ENCODE assay signal across 9 cellular contexts in the genomic region with DNA sequence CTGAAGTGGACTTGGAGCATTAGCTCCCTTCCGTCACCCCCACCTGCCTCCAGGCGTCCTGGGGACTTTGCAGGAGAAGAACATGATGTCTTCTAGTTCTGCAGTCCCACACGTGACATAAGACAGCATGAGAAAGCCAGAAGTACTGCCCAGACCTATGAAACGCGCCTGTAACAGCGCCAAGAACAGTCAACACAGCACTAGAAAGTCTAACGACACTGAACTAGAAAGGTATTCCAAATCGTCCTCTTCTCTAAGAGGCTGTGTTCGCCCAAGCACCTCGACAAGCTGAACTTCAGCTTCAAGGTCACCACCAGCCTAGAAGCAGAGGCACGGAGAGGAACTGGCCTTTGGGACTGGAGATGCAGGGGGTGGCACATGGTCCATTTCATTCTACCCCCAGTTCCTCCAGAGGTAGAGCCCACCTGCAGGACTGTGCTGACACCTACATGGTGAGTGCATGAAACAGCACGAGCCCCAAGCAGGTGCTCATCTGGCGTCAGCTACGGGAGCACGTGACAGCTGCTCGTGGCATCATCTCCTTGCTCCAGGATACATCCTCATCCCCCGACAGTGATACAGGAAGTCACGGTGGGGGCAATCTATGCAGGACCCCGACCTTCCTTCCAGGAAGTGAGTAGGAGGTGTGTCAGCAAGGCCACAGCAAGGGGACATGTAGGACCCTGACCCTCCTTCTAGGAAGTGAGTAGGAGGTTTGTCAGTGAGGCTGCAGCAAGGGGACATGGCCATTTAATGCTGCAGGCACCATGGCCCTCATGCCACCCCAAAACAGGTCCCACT. TPM values are rescaled to one million over a fixed set of nuclear protein-coding genes. Genes with fewer than 3 reads are reported as not detected.
DNase-seq lines count a peak whose midpoint lies in the region; TF ChIP-seq lines count a peak whose summit lies in the region.
"Had no signal": no experiment of that assay in that cellular context is flagged by ENCODE, and none has a peak within 500 bp of the region (broad histone marks: within the 10 kb centered on the region; RNA-seq: fewer than 3 reads in every experiment).

No MANE protein-coding gene starts in this region.

- no peak overlapping the region for H3K4me3 ChIP-seq in liver (ENCODE audit: low read depth in 1 of 3, low read length in 3 of 3)
- H3K4me3 ChIP-seq: upper lobe of left lung had no signal

- intact Hi-C loops in activated T-helper 1 cell treated with anti-CD3 and anti-CD28 coated beads, Interleukin-12 subunit alpha, Interleukin-12 subunit beta, Interleukin-2, Interleukin-4 antibody, amounts not matched to agents 30 ng/mL and 10 ng/mL and 1 ng/mL, durations not matched to agents 14 hours and 24 hours and 36 hours (cut with micrococcal nuclease), result loop anchor here (1.0 kb wide), 1 partner anchor 253 kb away; no protein-coding TSS in a partner anchor
- intact Hi-C loops in Calu3 (cut with micrococcal nuclease; ENCODE audit: unreplicated experiment), result loop anchor here (5.0 to 10.0 kb wide), 3 partner anchors 80 to 252 kb away; no protein-coding TSS in a partner anchor

- peak; percentile 67 to 74 for TF ChIP-seq RAD21 in liver (IDR thresholded peaks at IDR 0.05)

- H3K27ac ChIP-seq in liver (ENCODE audit: low read depth in 1 of 2, low read length in 2 of 2), result no peak overlapping the region

- peak; percentile 13 for DNase-seq in CD1c-positive myeloid dendritic cell (ENCODE audit: extremely low spot score)
- DNase-seq in HuH-7.5 (ENCODE audit: low spot score), result peak; percentile 46
- no peak for DNase-seq in activated T-helper 1 cell treated with anti-CD3 and anti-CD28 coated beads, Interleukin-12 subunit alpha, Interleukin-12 subunit beta, Interleukin-2, Interleukin-4 antibody, amounts not matched to agents 30 ng/mL and 10 ng/mL and 1 ng/mL, durations not matched to agents 14 hours and 24 hours and 36 hours (ENCODE audit: low spot score)
- DNase-seq in NCI-H2081 treated with DMSO at 0.1 percent for 48 hours (lab: John Stamatoyannopoulos, UW), result no peak
- no peak for DNase-seq in Calu3
- no peak for DNase-seq in Ammon's horn (ENCODE audit: low spot score)
- DNase-seq in NCI-H187 (lab: John Stamatoyannopoulos, UW), result no peak

- H3K4me1 ChIP-seq in liver (ENCODE audit: control insufficient read depth in 4 of 4, insufficient read depth in 4 of 4, low read length in 3 of 4), result peaks cover 7 to 29% (median 13%) of the 10 kb centered on the region in 4 donors

- H3K27me3 Mint-ChIP-seq in activated T-helper 1 cell treated with anti-CD3 and anti-CD28 coated beads, Interleukin-12 subunit alpha, Interleukin-12 subunit beta, Interleukin-2, Interleukin-4 antibody, amounts not matched to agents 30 ng/mL and 10 ng/mL and 1 ng/mL, durations not matched to agents 14 hours and 24 hours and 36 hours (ENCODE audit: insufficient read depth), result no peaks in the 10 kb centered on the region
- H3K27me3 Mint-ChIP-seq in Calu3 (ENCODE audit: unreplicated experiment), result no peaks in the 10 kb centered on the region

- peak overlapping the region; percentile 45 for H3K4me3 Mint-ChIP-seq in activated T-helper 1 cell treated with anti-CD3 and anti-CD28 coated beads, Interleukin-12 subunit alpha, Interleukin-12 subunit beta, Interleukin-2, Interleukin-4 antibody, amounts not matched to agents 30 ng/mL and 10 ng/mL and 1 ng/mL, durations not matched to agents 14 hours and 24 hours and 36 hours
- H3K4me3 Mint-ChIP-seq in Calu3 (ENCODE audit: low read depth, unreplicated experiment), result no peak overlapping the region

- H3K36me3 Mint-ChIP-seq in activated T-helper 1 cell treated with anti-CD3 and anti-CD28 coated beads, Interleukin-12 subunit alpha, Interleukin-12 subunit beta, Interleukin-2, Interleukin-4 antibody, amounts not matched to agents 30 ng/mL and 10 ng/mL and 1 ng/mL, durations not matched to agents 14 hours and 24 hours and 36 hours (ENCODE audit: low read depth), result peaks cover 10% of the 10 kb centered on the region
- peaks cover 26% of the 10 kb centered on the region for H3K36me3 Mint-ChIP-seq in Calu3 (ENCODE audit: insufficient read depth, unreplicated experiment)

- H3K4me1 Mint-ChIP-seq in activated T-helper 1 cell treated with anti-CD3 and anti-CD28 coated beads, Interleukin-12 subunit alpha, Interleukin-12 subunit beta, Interleukin-2, Interleukin-4 antibody, amounts not matched to agents 30 ng/mL and 10 ng/mL and 1 ng/mL, durations not matched to agents 14 hours and 24 hours and 36 hours (ENCODE audit: low read depth), result peaks cover 55% of the 10 kb centered on the region
- H3K4me1 Mint-ChIP-seq in Calu3 (ENCODE audit: low read depth, unreplicated experiment), result peaks cover 11% of the 10 kb centered on the region

- H3K27ac Mint-ChIP-seq in activated T-helper 1 cell treated with anti-CD3 and anti-CD28 coated beads, Interleukin-12 subunit alpha, Interleukin-12 subunit beta, Interleukin-2, Interleukin-4 antibody, amounts not matched to agents 30 ng/mL and 10 ng/mL and 1 ng/mL, durations not matched to agents 14 hours and 24 hours and 36 hours, result no peak overlapping the region
- no peak overlapping the region for H3K27ac Mint-ChIP-seq in Calu3 (ENCODE audit: unreplicated experiment)

- CTCF ChIA-PET in Calu3 (lab: Charles Lee), result no interaction called here

- H3K27me3 ChIP-seq in liver (ENCODE audit: control insufficient read depth in 4 of 4, insufficient read depth in 4 of 4, low read length in 3 of 4), result no peaks in the 10 kb centered on the region
- H3K27me3 ChIP-seq: upper lobe of left lung had no signal

- WGBS in liver, result 62% methylated on average over 19 of the region's 19 CpGs

- H3K9me3 ChIP-seq in liver (ENCODE audit: control insufficient read depth in 4 of 4, low read length in 3 of 4), result no peaks in the 10 kb centered on the region
- H3K9me3 ChIP-seq: upper lobe of left lung had no signal

- BruUV-seq in Calu3 (replicated peaks; lab: Mats Ljungman, UMichigan), result no TSS peak

- TF ChIP-seq CTCF in liver (IDR thresholded peaks at IDR 0.05; ENCODE audit: low read depth, low read length, missing input control) (peak; percentile 21), Calu3 (IDR thresholded peaks at IDR 0.05; ENCODE audit: unreplicated experiment) (no peak)

- H3K9me3 Mint-ChIP-seq in activated T-helper 1 cell treated with anti-CD3 and anti-CD28 coated beads, Interleukin-12 subunit alpha, Interleukin-12 subunit beta, Interleukin-2, Interleukin-4 antibody, amounts not matched to agents 30 ng/mL and 10 ng/mL and 1 ng/mL, durations not matched to agents 14 hours and 24 hours and 36 hours, result no peaks in the 10 kb centered on the region
- no peaks in the 10 kb centered on the region for H3K9me3 Mint-ChIP-seq in Calu3 (ENCODE audit: low read depth, unreplicated experiment)

- H3K9ac ChIP-seq in liver (ENCODE audit: low read depth in 1 of 2, low read length in 2 of 2), result no peak overlapping the region

- no peaks in the 10 kb centered on the region for H3K36me3 ChIP-seq in liver (ENCODE audit: control insufficient read depth in 4 of 4, insufficient read depth in 3 of 4, low read depth in 1 of 4, low read length in 3 of 4)
- H3K36me3 ChIP-seq: upper lobe of left lung had no signal

TF ChIP-seq in liver, 16 proteins besides CTCF, POLR2A, EP300 and RAD21 (continues in another document):
- TF ChIP-seq JUND (IDR thresholded peaks at IDR 0.05), result no peak
- no peak for TF ChIP-seq HNF4A (conservative IDR thresholded peaks at IDR 0.05)
- TF ChIP-seq, protein P1, sequence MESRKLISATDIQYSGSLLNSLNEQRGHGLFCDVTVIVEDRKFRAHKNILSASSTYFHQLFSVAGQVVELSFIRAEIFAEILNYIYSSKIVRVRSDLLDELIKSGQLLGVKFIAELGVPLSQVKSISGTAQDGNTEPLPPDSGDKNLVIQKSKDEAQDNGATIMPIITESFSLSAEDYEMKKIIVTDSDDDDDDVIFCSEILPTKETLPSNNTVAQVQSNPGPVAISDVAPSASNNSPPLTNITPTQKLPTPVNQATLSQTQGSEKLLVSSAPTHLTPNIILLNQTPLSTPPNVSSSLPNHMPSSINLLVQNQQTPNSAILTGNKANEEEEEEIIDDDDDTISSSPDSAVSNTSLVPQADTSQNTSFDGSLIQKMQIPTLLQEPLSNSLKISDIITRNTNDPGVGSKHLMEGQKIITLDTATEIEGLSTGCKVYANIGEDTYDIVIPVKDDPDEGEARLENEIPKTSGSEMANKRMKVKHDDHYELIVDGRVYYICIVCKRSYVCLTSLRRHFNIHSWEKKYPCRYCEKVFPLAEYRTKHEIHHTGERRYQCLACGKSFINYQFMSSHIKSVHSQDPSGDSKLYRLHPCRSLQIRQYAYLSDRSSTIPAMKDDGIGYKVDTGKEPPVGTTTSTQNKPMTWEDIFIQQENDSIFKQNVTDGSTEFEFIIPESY (IDR thresholded peaks at IDR 0.05), result no peak
- TF ChIP-seq, protein P2, sequence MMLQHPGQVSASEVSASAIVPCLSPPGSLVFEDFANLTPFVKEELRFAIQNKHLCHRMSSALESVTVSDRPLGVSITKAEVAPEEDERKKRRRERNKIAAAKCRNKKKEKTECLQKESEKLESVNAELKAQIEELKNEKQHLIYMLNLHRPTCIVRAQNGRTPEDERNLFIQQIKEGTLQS (IDR thresholded peaks at IDR 0.05), result no peak
- no peak for TF ChIP-seq SP1 (IDR thresholded peaks at IDR 0.05)
- TF ChIP-seq YY1 (IDR thresholded peaks at IDR 0.05), result no peak
- TF ChIP-seq TAF1 (conservative IDR thresholded peaks at IDR 0.05), result no peak
- TF ChIP-seq GABPA (IDR thresholded peaks at IDR 0.05 in 1 of 2, conservative IDR thresholded peaks at IDR 0.05 in 1 of 2), result no peak
- TF ChIP-seq NR2F2 (IDR thresholded peaks at IDR 0.05), result no peak
- no peak for TF ChIP-seq FOXA2 (IDR thresholded peaks at IDR 0.05)

RNA-seq across cellular contexts. Expression of a gene that starts 3.7 kb away (rescaled TPM):
- 41.3 and 42.1 TPM in 2 replicates for total RNA-seq in activated T-helper 1 cell treated with anti-CD3 and anti-CD28 coated beads, Interleukin-12 subunit alpha, Interleukin-12 subunit beta, Interleukin-2, Interleukin-4 antibody, amounts not matched to agents 30 ng/mL and 10 ng/mL and 1 ng/mL, durations not matched to agents 14 hours and 24 hours and 36 hours
- total RNA-seq in liver (10 to 100 TPM in 1 of 2 donors, 1 to 10 TPM in 1; 5.4 to 37.2 TPM), Calu3 (2022) (30.5 and 39.6 TPM in 2 replicates)
- 1 to 10 TPM; 2.9 to 3.3 TPM for polyA plus RNA-seq in liver

Comparison
In these comparisons a context has a peak if more than half of its experiments do, and no peak if none do; other contexts are left out.
1. DNase-seq: peak in CD1c-positive myeloid dendritic cell (single experiment) and HuH-7.5 (single experiment); none in activated T-helper 1 cell treated with anti-CD3 and anti-CD28 coated beads, Interleukin-12 subunit alpha, Interleukin-12 subunit beta, Interleukin-2, Interleukin-4 antibody, amounts not matched to agents 30 ng/mL and 10 ng/mL and 1 ng/mL, durations not matched to agents 14 hours and 24 hours and 36 hours (single experiment), NCI-H2081 treated with DMSO at 0.1 percent for 48 hours (single experiment), Calu3 (single experiment), Ammon's horn (single experiment) and NCI-H187 (0 of 2).